In the genomic region with DNA sequence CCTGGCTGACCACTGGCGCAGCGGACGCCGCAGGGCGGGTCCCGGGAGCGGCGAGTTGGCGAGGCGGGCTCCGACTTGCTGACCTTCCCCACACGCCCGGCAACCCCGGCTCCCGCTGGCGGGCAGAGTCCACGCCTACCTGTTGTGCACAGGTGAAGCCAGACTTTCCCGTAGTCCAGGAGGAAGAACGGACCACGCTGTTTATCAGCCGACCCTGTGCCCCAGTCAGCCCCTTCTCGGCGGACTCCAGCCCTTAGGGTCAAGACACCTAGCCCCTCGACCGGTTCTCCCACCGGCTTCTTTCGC, we compare ENCODE assay signal across 2 cellular contexts.
TF ChIP-seq lines count a peak whose summit lies in the region.

No MANE protein-coding gene starts in this region.

TF ChIP-seq in SK-N-SH, 30 proteins besides CTCF, POLR2A, EP300 and RAD21 (continued from another document):
- TF ChIP-seq, protein P1, sequence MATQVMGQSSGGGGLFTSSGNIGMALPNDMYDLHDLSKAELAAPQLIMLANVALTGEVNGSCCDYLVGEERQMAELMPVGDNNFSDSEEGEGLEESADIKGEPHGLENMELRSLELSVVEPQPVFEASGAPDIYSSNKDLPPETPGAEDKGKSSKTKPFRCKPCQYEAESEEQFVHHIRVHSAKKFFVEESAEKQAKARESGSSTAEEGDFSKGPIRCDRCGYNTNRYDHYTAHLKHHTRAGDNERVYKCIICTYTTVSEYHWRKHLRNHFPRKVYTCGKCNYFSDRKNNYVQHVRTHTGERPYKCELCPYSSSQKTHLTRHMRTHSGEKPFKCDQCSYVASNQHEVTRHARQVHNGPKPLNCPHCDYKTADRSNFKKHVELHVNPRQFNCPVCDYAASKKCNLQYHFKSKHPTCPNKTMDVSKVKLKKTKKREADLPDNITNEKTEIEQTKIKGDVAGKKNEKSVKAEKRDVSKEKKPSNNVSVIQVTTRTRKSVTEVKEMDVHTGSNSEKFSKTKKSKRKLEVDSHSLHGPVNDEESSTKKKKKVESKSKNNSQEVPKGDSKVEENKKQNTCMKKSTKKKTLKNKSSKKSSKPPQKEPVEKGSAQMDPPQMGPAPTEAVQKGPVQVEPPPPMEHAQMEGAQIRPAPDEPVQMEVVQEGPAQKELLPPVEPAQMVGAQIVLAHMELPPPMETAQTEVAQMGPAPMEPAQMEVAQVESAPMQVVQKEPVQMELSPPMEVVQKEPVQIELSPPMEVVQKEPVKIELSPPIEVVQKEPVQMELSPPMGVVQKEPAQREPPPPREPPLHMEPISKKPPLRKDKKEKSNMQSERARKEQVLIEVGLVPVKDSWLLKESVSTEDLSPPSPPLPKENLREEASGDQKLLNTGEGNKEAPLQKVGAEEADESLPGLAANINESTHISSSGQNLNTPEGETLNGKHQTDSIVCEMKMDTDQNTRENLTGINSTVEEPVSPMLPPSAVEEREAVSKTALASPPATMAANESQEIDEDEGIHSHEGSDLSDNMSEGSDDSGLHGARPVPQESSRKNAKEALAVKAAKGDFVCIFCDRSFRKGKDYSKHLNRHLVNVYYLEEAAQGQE (IDR thresholded peaks at IDR 0.05; ENCODE audit: low read depth, low read length): no peak
- TF ChIP-seq TAF1 (IDR thresholded peaks at IDR 0.05; ENCODE audit: borderline replicate concordance, low read depth, low read length) (no peak), YY1 (IDR thresholded peaks at IDR 0.05; ENCODE audit: low read depth) (no peak), RFX5 (IDR thresholded peaks at IDR 0.05; ENCODE audit: low read length) (no peak), CHD2 (IDR thresholded peaks at IDR 0.05; ENCODE audit: low read length, partially characterized antibody) (no peak), JUND (IDR thresholded peaks at IDR 0.05) (no peak)
- TF ChIP-seq, protein P2, sequence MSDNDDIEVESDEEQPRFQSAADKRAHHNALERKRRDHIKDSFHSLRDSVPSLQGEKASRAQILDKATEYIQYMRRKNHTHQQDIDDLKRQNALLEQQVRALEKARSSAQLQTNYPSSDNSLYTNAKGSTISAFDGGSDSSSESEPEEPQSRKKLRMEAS (IDR thresholded peaks at IDR 0.05; ENCODE audit: low read depth): no peak

TF ChIP-seq in SK-N-SH treated with all-trans-retinoic acid at 6 μM for 48 hours, 23 proteins besides CTCF, POLR2A, EP300 and RAD21 (continued from another document):
- TF ChIP-seq OSR1 (CRISPR knock-in tag; IDR thresholded peaks at IDR 0.05) (no peak), ARNTL (CRISPR knock-in tag; IDR thresholded peaks at IDR 0.05; ENCODE audit: borderline replicate concordance, low read depth) (no peak), ISL1 (CRISPR knock-in tag; IDR thresholded peaks at IDR 0.05) (no peak), PPARA (CRISPR knock-in tag; IDR thresholded peaks at IDR 0.05; ENCODE audit: borderline replicate concordance) (no peak), ZFP3 (CRISPR knock-in tag; IDR thresholded peaks at IDR 0.05) (no peak), TCF4 (CRISPR knock-in tag; IDR thresholded peaks at IDR 0.05; ENCODE audit: borderline replicate concordance) (no peak), ZNF565 (CRISPR knock-in tag; conservative IDR thresholded peaks at IDR 0.05; ENCODE audit: low read depth) (no peak)
- TF ChIP-seq, protein P3, sequence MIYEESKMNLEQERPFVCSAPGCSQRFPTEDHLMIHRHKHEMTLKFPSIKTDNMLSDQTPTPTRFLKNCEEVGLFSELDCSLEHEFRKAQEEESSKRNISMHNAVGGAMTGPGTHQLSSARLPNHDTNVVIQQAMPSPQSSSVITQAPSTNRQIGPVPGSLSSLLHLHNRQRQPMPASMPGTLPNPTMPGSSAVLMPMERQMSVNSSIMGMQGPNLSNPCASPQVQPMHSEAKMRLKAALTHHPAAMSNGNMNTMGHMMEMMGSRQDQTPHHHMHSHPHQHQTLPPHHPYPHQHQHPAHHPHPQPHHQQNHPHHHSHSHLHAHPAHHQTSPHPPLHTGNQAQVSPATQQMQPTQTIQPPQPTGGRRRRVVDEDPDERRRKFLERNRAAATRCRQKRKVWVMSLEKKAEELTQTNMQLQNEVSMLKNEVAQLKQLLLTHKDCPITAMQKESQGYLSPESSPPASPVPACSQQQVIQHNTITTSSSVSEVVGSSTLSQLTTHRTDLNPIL (CRISPR knock-in tag; IDR thresholded peaks at IDR 0.05; ENCODE audit: low read depth): no peak
- TF ChIP-seq, protein P4, sequence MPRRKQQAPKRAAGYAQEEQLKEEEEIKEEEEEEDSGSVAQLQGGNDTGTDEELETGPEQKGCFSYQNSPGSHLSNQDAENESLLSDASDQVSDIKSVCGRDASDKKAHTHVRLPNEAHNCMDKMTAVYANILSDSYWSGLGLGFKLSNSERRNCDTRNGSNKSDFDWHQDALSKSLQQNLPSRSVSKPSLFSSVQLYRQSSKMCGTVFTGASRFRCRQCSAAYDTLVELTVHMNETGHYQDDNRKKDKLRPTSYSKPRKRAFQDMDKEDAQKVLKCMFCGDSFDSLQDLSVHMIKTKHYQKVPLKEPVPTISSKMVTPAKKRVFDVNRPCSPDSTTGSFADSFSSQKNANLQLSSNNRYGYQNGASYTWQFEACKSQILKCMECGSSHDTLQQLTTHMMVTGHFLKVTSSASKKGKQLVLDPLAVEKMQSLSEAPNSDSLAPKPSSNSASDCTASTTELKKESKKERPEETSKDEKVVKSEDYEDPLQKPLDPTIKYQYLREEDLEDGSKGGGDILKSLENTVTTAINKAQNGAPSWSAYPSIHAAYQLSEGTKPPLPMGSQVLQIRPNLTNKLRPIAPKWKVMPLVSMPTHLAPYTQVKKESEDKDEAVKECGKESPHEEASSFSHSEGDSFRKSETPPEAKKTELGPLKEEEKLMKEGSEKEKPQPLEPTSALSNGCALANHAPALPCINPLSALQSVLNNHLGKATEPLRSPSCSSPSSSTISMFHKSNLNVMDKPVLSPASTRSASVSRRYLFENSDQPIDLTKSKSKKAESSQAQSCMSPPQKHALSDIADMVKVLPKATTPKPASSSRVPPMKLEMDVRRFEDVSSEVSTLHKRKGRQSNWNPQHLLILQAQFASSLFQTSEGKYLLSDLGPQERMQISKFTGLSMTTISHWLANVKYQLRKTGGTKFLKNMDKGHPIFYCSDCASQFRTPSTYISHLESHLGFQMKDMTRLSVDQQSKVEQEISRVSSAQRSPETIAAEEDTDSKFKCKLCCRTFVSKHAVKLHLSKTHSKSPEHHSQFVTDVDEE (CRISPR knock-in tag; IDR thresholded peaks at IDR 0.05): no peak
